ENCODE assay signal across 9 cellular contexts in genomic region chr3:188788621-188789081, GRCh38.
DNase-seq lines count a peak whose midpoint lies in the region; TF ChIP-seq lines count a peak whose summit lies in the region.
"Had no signal": no experiment of that assay in that cellular context is flagged by ENCODE, and none has a peak within 500 bp of the region (broad histone marks: within the 10 kb centered on the region; RNA-seq: fewer than 3 reads in every experiment).

No MANE protein-coding gene starts in this region.

- H3K9ac ChIP-seq in SK-N-SH, result peak overlapping the region; percentile 46; the same call in 1 of the 2 replicates
- H3K9ac ChIP-seq in adipocyte (ENCODE audit: low read length), result no peak overlapping the region

- no peak overlapping the region for H3K4me3 Mint-ChIP-seq in CD8-positive, alpha-beta memory T cell
- H3K4me3 Mint-ChIP-seq: dendritic cell treated with granulocyte-macrophage colony-stimulating factor and Interleukin-4, amounts not matched to agents 40 ng/mL and 50 ng/mL, for 4 days had no signal

- H3K27ac ChIP-seq in CD8-positive, alpha-beta memory T cell (ENCODE audit: low read depth, low read length), result no peak overlapping the region
- H3K27ac ChIP-seq in SK-N-SH (ENCODE audit: low read depth in 2 of 2, low read length in 1 of 2), result peak overlapping the region in 1 of 2 experiments; percentile 93; a peak in 2 of 4 replicates

- H3K36me3 Mint-ChIP-seq in CD8-positive, alpha-beta memory T cell, result peaks cover 0 to 6% (median 0%) of the 10 kb centered on the region in 3 donors

- WGBS in SK-N-SH (ENCODE audit: low lambda C conversion rate), result 10% methylated on average over 5 of the region's 5 CpGs

- no peaks in the 10 kb centered on the region for H3K9me2 ChIP-seq in SK-N-SH

- no peaks in the 10 kb centered on the region for H3K27me3 Mint-ChIP-seq in CD8-positive, alpha-beta memory T cell
- H3K27me3 Mint-ChIP-seq: dendritic cell treated with granulocyte-macrophage colony-stimulating factor and Interleukin-4, amounts not matched to agents 40 ng/mL and 50 ng/mL, for 4 days had no signal

- H3K9me3 ChIP-seq in CD8-positive, alpha-beta memory T cell (ENCODE audit: low read length), result no peaks in the 10 kb centered on the region
- no peaks in the 10 kb centered on the region for H3K9me3 ChIP-seq in SK-N-SH
- no peaks in the 10 kb centered on the region for H3K9me3 ChIP-seq in adipocyte (ENCODE audit: control insufficient read depth, low read length)

- H3K4me3 ChIP-seq in CD8-positive, alpha-beta memory T cell (ENCODE audit: low read length), result no peak overlapping the region
- H3K4me3 ChIP-seq in SK-N-SH (ENCODE audit: low read depth in 2 of 2, low read length in 1 of 2) (no peak overlapping the region), adipocyte (ENCODE audit: low read length) (no peak overlapping the region), retinal pigment epithelial cell (ENCODE audit: low read length) (no peak overlapping the region)

- no peaks in the 10 kb centered on the region for H3K27me3 ChIP-seq in CD8-positive, alpha-beta memory T cell (ENCODE audit: insufficient read depth, low read length, poor library complexity, severe bottlenecking)
- H3K27me3 ChIP-seq in SK-N-SH (ENCODE audit: insufficient read depth), result no peaks in the 10 kb centered on the region
- no peaks in the 10 kb centered on the region for H3K27me3 ChIP-seq in adipocyte (replicated peaks; ENCODE audit: control insufficient read depth, insufficient read depth, low read length)

- H2AFZ ChIP-seq in SK-N-SH (ENCODE audit: low read depth), result no peak overlapping the region

- no peaks in the 10 kb centered on the region for H3K36me3 ChIP-seq in CD8-positive, alpha-beta memory T cell (ENCODE audit: insufficient read depth, low read length)
- H3K36me3 ChIP-seq in SK-N-SH (replicated peaks in 1 of 2; ENCODE audit: control insufficient read depth in 1 of 2, insufficient read depth in 2 of 2, low read length in 1 of 2), result no peaks in the 10 kb centered on the region
- peaks cover 4% of the 10 kb centered on the region for H3K36me3 ChIP-seq in adipocyte (ENCODE audit: control insufficient read depth, insufficient read depth, low read length, severe bottlenecking)

- no peak for TF ChIP-seq CTCF in SK-N-SH (IDR thresholded peaks at IDR 0.05)
- TF ChIP-seq CTCF in retinal pigment epithelial cell (conservative IDR thresholded peaks at IDR 0.05; ENCODE audit: low read depth, low read length), result no peak

- H3K4me1 ChIP-seq in CD8-positive, alpha-beta memory T cell (ENCODE audit: insufficient read depth, low read length), result peaks cover 11% of the 10 kb centered on the region
- H3K4me1 ChIP-seq in SK-N-SH (ENCODE audit: control insufficient read depth in 1 of 2, insufficient read depth in 2 of 2, low read depth in 1 of 2, low read length in 1 of 2), result peaks cover 2 to 22% of the 10 kb centered on the region in 2 experiments; a peak in 2 of 4 replicates
- peaks cover 17% of the 10 kb centered on the region for H3K4me1 ChIP-seq in adipocyte (ENCODE audit: control insufficient read depth, insufficient read depth, low read length)

- no peaks in the 10 kb centered on the region for H3K9me3 Mint-ChIP-seq in CD8-positive, alpha-beta memory T cell
- H3K9me3 Mint-ChIP-seq: dendritic cell treated with granulocyte-macrophage colony-stimulating factor and Interleukin-4, amounts not matched to agents 40 ng/mL and 50 ng/mL, for 4 days had no signal

- no peak overlapping the region for H3K27ac Mint-ChIP-seq in CD8-positive, alpha-beta memory T cell
- H3K27ac Mint-ChIP-seq: dendritic cell treated with granulocyte-macrophage colony-stimulating factor and Interleukin-4, amounts not matched to agents 40 ng/mL and 50 ng/mL, for 4 days had no signal

- no peak for TF ChIP-seq RAD21 in SK-N-SH (IDR thresholded peaks at IDR 0.05; ENCODE audit: low read length)

- CTCF ChIA-PET in CD8-positive, alpha-beta memory T cell (lab: Charles Lee), result interaction anchor here (1.1 kb wide), 1 partner anchor 1048 kb away, joined by 4 read pairs; no protein-coding TSS in a partner anchor
- CTCF ChIA-PET in SK-N-SH (lab: Yijun Ruan, JAX), result no interaction called here

- DNase-seq in CD8-positive, alpha-beta memory T cell, result peak in 4 of 5 donors; percentile 13 to 70 (median 47)
- DNase-seq in SK-N-SH (no peak), adipocyte (ENCODE audit: low read depth) (peak; percentile 65), retinal pigment epithelial cell (ENCODE audit: low read depth) (peak; percentile 34), NCI-H524 treated with DMSO at 0.1 percent for 48 hours (lab: John Stamatoyannopoulos, UW) (no peak), LoVo (ENCODE audit: low spot score) (no peak), DMS153 (lab: John Stamatoyannopoulos, UW) (no peak), retina (no peak)

- peak in 1 of 2 experiments; percentile 81; a peak in 2 of 4 replicates for TF ChIP-seq EP300 in SK-N-SH (IDR thresholded peaks at IDR 0.05; ENCODE audit: borderline replicate concordance in 1 of 2, low read depth in 1 of 2, low read length in 1 of 2)

- H3K4me2 ChIP-seq in SK-N-SH, result peak overlapping the region; percentile 44

- H3F3A ChIP-seq in SK-N-SH (replicated peaks; ENCODE audit: insufficient read depth), result peaks cover 22% of the 10 kb centered on the region

- H3K79me2 ChIP-seq in SK-N-SH (ENCODE audit: insufficient read depth), result peaks cover 37% of the 10 kb centered on the region

- peaks cover 0 to 2% (median 0%) of the 10 kb centered on the region in 3 donors for H3K4me1 Mint-ChIP-seq in CD8-positive, alpha-beta memory T cell

- H4K20me1 ChIP-seq in SK-N-SH (ENCODE audit: insufficient read depth), result no peaks in the 10 kb centered on the region

- POLR2A ChIA-PET in CD8-positive, alpha-beta memory T cell (lab: Charles Lee), result no interaction called here
- POLR2A ChIA-PET in SK-N-SH (lab: Yijun Ruan, JAX), result no interaction called here

TF ChIP-seq in SK-N-SH, 30 proteins besides CTCF, POLR2A, EP300 and RAD21 (continues in another document):
- TF ChIP-seq ZBTB33 (IDR thresholded peaks at IDR 0.05; ENCODE audit: borderline replicate concordance, low read depth) (no peak), FOSL2 (IDR thresholded peaks at IDR 0.05; ENCODE audit: borderline replicate concordance, low read depth) (peak; percentile 89), MEF2A (IDR thresholded peaks at IDR 0.05; ENCODE audit: borderline replicate concordance, low read depth) (no peak), YY1 (IDR thresholded peaks at IDR 0.05; ENCODE audit: low read depth) (peak; percentile 25; the same call in 1 of the 2 replicates), GABPA (IDR thresholded peaks at IDR 0.05; ENCODE audit: low read depth) (peak; percentile 46; the same call in 1 of the 2 replicates), FOXM1 (IDR thresholded peaks at IDR 0.05; ENCODE audit: low read depth) (0 out of 2 replicates have a peak, but pooled peaks have one; percentile 66), TAF1 (IDR thresholded peaks at IDR 0.05; ENCODE audit: borderline replicate concordance, low read depth, low read length) (0 out of 2 replicates have a peak, but pooled peaks have one; percentile 21), POLR2AphosphoS5 (IDR thresholded peaks at IDR 0.05; ENCODE audit: low read depth, low read length) (peak; percentile 32; the same call in 1 of the 2 replicates), GATA2 (CRISPR knock-in tag; IDR thresholded peaks at IDR 0.05) (no peak), CHD2 (IDR thresholded peaks at IDR 0.05; ENCODE audit: low read length, partially characterized antibody) (no peak), USF2 (IDR thresholded peaks at IDR 0.05; ENCODE audit: borderline replicate concordance, low read depth, low read length) (no peak), TEAD4 (IDR thresholded peaks at IDR 0.05; ENCODE audit: borderline replicate concordance, insufficient read depth) (peak; percentile 80), TCF12 (IDR thresholded peaks at IDR 0.05) (peak; percentile 78), RFX5 (IDR thresholded peaks at IDR 0.05; ENCODE audit: low read length) (no peak), RCOR1 (IDR thresholded peaks at IDR 0.05; ENCODE audit: low read length) (no peak), JUND (IDR thresholded peaks at IDR 0.05) (peak; percentile 86), MXI1 (IDR thresholded peaks at IDR 0.05; ENCODE audit: low read depth, low read length) (no peak)
- TF ChIP-seq, protein P1, sequence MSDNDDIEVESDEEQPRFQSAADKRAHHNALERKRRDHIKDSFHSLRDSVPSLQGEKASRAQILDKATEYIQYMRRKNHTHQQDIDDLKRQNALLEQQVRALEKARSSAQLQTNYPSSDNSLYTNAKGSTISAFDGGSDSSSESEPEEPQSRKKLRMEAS (IDR thresholded peaks at IDR 0.05; ENCODE audit: low read depth), result peak; percentile 62

Comparison
In these comparisons a context has a peak if more than half of its experiments do, and no peak if none do; other contexts are left out.
1. DNase-seq: peak in CD8-positive, alpha-beta memory T cell (4 of 5), adipocyte (single experiment) and retinal pigment epithelial cell (single experiment); none in SK-N-SH (single experiment), NCI-H524 treated with DMSO at 0.1 percent for 48 hours (single experiment), LoVo (single experiment), DMS153 (single experiment) and retina (single experiment).